ENCODE assay signal across 12 cellular contexts in the genomic region with DNA sequence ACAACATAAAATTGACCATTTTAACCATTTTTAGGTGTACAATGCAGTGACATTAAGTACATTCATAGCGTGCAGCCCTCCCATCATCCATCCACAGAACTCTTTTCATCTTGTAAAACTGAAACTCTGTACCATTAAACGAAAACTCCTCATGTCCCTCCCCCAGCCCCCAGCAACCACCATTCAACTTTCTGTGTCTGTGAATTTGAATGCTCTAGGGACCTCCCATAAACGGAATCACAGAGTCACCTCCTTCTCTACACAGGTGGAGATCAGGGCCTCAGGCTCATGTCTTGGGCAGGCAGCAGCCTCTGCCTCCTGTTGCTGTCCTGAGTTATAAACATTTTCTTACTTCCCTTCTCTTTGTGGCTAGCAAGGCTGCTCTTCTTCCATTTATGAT. TPM values are rescaled to one million over a fixed set of nuclear protein-coding genes. Genes with fewer than 3 reads are reported as not detected.
DNase-seq lines count a peak whose midpoint lies in the region; ATAC-seq and TF ChIP-seq lines count a peak whose summit lies in the region.
"Had no signal": no experiment of that assay in that cellular context is flagged by ENCODE, and none has a peak within 500 bp of the region (broad histone marks: within the 10 kb centered on the region; RNA-seq: fewer than 3 reads in every experiment).

No MANE protein-coding gene starts in this region.

- H3K9me3 Mint-ChIP-seq in stimulated activated naive CD8-positive, alpha-beta T cell treated with anti-CD3 and anti-CD28 coated beads, Interleukin-15, amount 100 ng/mL, for 72 hours = no peaks in the 10 kb centered on the region

- no peaks in the 10 kb centered on the region for H3K27me3 ChIP-seq in Peyer's patch
- H3K27me3 ChIP-seq: ascending aorta had no signal

- no peaks in the 10 kb centered on the region for H3K4me1 ChIP-seq in Peyer's patch
- H3K4me1 ChIP-seq: ascending aorta had no signal

- peak; percentile 84 for ATAC-seq in HG02571 (IDR thresholded peaks at IDR 0.05; ENCODE audit: unreplicated experiment)
- peak; percentile 82 for ATAC-seq in HG03565 (IDR thresholded peaks at IDR 0.05; ENCODE audit: unreplicated experiment)
- ATAC-seq in stimulated activated naive CD8-positive, alpha-beta T cell treated with anti-CD3 and anti-CD28 coated beads, Interleukin-15, amount 100 ng/mL, for 72 hours = peak; percentile 83

- no peaks in the 10 kb centered on the region for H3K36me3 ChIP-seq in Peyer's patch
- H3K36me3 ChIP-seq: ascending aorta had no signal

- H3K4me3 ChIP-seq in Peyer's patch = no peak overlapping the region
- H3K4me3 ChIP-seq: ascending aorta had no signal

- no peaks in the 10 kb centered on the region for H3K9me3 ChIP-seq in Peyer's patch
- H3K9me3 ChIP-seq: ascending aorta had no signal

- H3K27ac ChIP-seq in Peyer's patch = no peak overlapping the region
- H3K27ac ChIP-seq: ascending aorta, C4-2B had no signal

- no peak for TF ChIP-seq CTCF in Peyer's patch (IDR thresholded peaks at IDR 0.05)

- H3K27me3 Mint-ChIP-seq in stimulated activated naive CD8-positive, alpha-beta T cell treated with anti-CD3 and anti-CD28 coated beads, Interleukin-15, amount 100 ng/mL, for 72 hours = no peaks in the 10 kb centered on the region

- H3K4me1 Mint-ChIP-seq in stimulated activated naive CD8-positive, alpha-beta T cell treated with anti-CD3 and anti-CD28 coated beads, Interleukin-15, amount 100 ng/mL, for 72 hours = peaks cover 15% of the 10 kb centered on the region

- TF ChIP-seq POLR2A in Peyer's patch (IDR thresholded peaks at IDR 0.05) = no peak

- no peak overlapping the region for H3K4me3 Mint-ChIP-seq in stimulated activated naive CD8-positive, alpha-beta T cell treated with anti-CD3 and anti-CD28 coated beads, Interleukin-15, amount 100 ng/mL, for 72 hours

- H3K27ac Mint-ChIP-seq in stimulated activated naive CD8-positive, alpha-beta T cell treated with anti-CD3 and anti-CD28 coated beads, Interleukin-15, amount 100 ng/mL, for 72 hours = no peak overlapping the region

- peak; percentile 7 to 11 for DNase-seq in stimulated activated CD4-positive, alpha-beta T cell treated with anti-CD3 and anti-CD28 coated beads, Interleukin-4, amount 100 ng/mL, for 48 hours (ENCODE audit: low read depth in 2 of 2)
- DNase-seq in stimulated activated CD4-positive, alpha-beta T cell treated with anti-CD3 and anti-CD28 coated beads, Interleukin-4, amount 100 ng/mL, for 24 hours = no peak
- peak; percentile 14 to 16 for DNase-seq in stimulated activated naive CD8-positive, alpha-beta T cell treated with anti-CD3 and anti-CD28 coated beads, Interleukin-15, amount 100 ng/mL, for 72 hours
- DNase-seq in GDM1 (lab: John Stamatoyannopoulos, UW) (no peak), KG1 (lab: John Stamatoyannopoulos, UW) (no peak), Peyer's patch (no peak)
- DNase-seq: islet precursor cell, NCI-H69 had no signal

RNA-seq across cellular contexts. Expression of a gene that starts 7.3 kb away (rescaled TPM):
- total RNA-seq in Peyer's patch = 1 to 10 TPM; 1.8 to 5.9 (median 2.2) TPM
- total RNA-seq: ascending aorta had no signal

Comparison
In these comparisons a context has a peak if more than half of its experiments do, and no peak if none do; other contexts are left out.
1. DNase-seq: peak in stimulated activated CD4-positive, alpha-beta T cell treated with anti-CD3 and anti-CD28 coated beads, Interleukin-4, amount 100 ng/mL, for 48 hours (2 of 2) and stimulated activated naive CD8-positive, alpha-beta T cell treated with anti-CD3 and anti-CD28 coated beads, Interleukin-15, amount 100 ng/mL, for 72 hours (2 of 2); none in stimulated activated CD4-positive, alpha-beta T cell treated with anti-CD3 and anti-CD28 coated beads, Interleukin-4, amount 100 ng/mL, for 24 hours (single experiment), GDM1 (single experiment), KG1 (single experiment) and Peyer's patch (0 of 3).
2. Peak in every context shown above with its lines, with median percentiles within 50 percentile points of each other: ATAC-seq.